In genomic region chr1:2312196-2312588, GRCh38 we compare ENCODE assay signal across 12 cellular contexts.
DNase-seq lines count a peak whose midpoint lies in the region; ATAC-seq, FAIRE-seq and TF ChIP-seq lines count a peak whose summit lies in the region.
"Had no signal": no experiment of that assay in that cellular context is flagged by ENCODE, and none has a peak within 500 bp of the region (broad histone marks: within the 10 kb centered on the region; RNA-seq: fewer than 3 reads in every experiment).

No MANE protein-coding gene starts in this region.

- no peak for ATAC-seq in activated T-cell treated with anti-CD3 and anti-CD28 coated beads, Interleukin-2, amount 50 U/mL, for 72 hours (replicated peaks in 1 of 2)
- no peak for ATAC-seq in upper lobe of right lung

- no peak overlapping the region for H3K4me3 Mint-ChIP-seq in activated T-cell treated with anti-CD3 and anti-CD28 coated beads, Interleukin-2, amount 50 U/mL, for 24 hours
- H3K4me3 Mint-ChIP-seq in activated T-cell treated with anti-CD3 and anti-CD28 coated beads, Interleukin-2, amount 50 U/mL, for 72 hours, result no peak overlapping the region
- no peak overlapping the region for H3K4me3 Mint-ChIP-seq in osteocyte (ENCODE audit: unreplicated experiment)
- H3K4me3 Mint-ChIP-seq: activated CD8-positive, alpha-beta memory T cell treated with anti-CD3 and anti-CD28 coated beads, Interleukin-2, amount 10 ng/mL, durations not matched to agents 7 days and 5 days; T-helper 1 cell treated with Interleukin-12 subunit alpha and Interleukin-12 subunit beta and Interleukin-4 antibody, amounts not matched to agents 30 μg/mL and 1 μg/mL, for 36 hours had no signal

- H3K4me2 ChIP-seq in H1 (ENCODE audit: insufficient read depth in 1 of 2, low read depth in 2 of 2, low read length in 2 of 2), result no peak overlapping the region

- no peak overlapping the region for H3K18ac ChIP-seq in H1 (ENCODE audit: extremely low read depth, low read length)

- H3K27me3 ChIP-seq in H1 (replicated peaks in 1 of 4; ENCODE audit: control insufficient read depth in 3 of 4, extremely low read depth in 1 of 4, insufficient read depth in 3 of 4, low read length in 3 of 4) (no peaks in the 10 kb centered on the region), upper lobe of right lung (no peaks in the 10 kb centered on the region)

- no peak for TF ChIP-seq EP300 in H1 (IDR thresholded peaks at IDR 0.05; ENCODE audit: borderline replicate concordance in 1 of 2, low read depth in 2 of 2, low read length in 2 of 2)

- H2BK20ac ChIP-seq in H1 (ENCODE audit: low read length), result no peak overlapping the region

- no peaks in the 10 kb centered on the region for H3K27me3 Mint-ChIP-seq in activated T-cell treated with anti-CD3 and anti-CD28 coated beads, Interleukin-2, amount 50 U/mL, for 24 hours
- no peaks in the 10 kb centered on the region for H3K27me3 Mint-ChIP-seq in activated T-cell treated with anti-CD3 and anti-CD28 coated beads, Interleukin-2, amount 50 U/mL, for 72 hours (ENCODE audit: low read depth)
- no peaks in the 10 kb centered on the region for H3K27me3 Mint-ChIP-seq in osteocyte (ENCODE audit: unreplicated experiment)
- H3K27me3 Mint-ChIP-seq: activated CD8-positive, alpha-beta memory T cell treated with anti-CD3 and anti-CD28 coated beads, Interleukin-2, amount 10 ng/mL, durations not matched to agents 7 days and 5 days had no signal

- H2BK12ac ChIP-seq in H1 (ENCODE audit: low read depth, low read length), result no peak overlapping the region; the same call in 1 of the 2 replicates

- H3K27ac Mint-ChIP-seq in activated T-cell treated with anti-CD3 and anti-CD28 coated beads, Interleukin-2, amount 50 U/mL, for 24 hours, result no peak overlapping the region
- no peak overlapping the region for H3K27ac Mint-ChIP-seq in activated T-cell treated with anti-CD3 and anti-CD28 coated beads, Interleukin-2, amount 50 U/mL, for 72 hours
- H3K27ac Mint-ChIP-seq in osteocyte (ENCODE audit: unreplicated experiment), result peak overlapping the region; percentile 50
- H3K27ac Mint-ChIP-seq: activated CD8-positive, alpha-beta memory T cell treated with anti-CD3 and anti-CD28 coated beads, Interleukin-2, amount 10 ng/mL, durations not matched to agents 7 days and 5 days; T-helper 1 cell treated with Interleukin-12 subunit alpha and Interleukin-12 subunit beta and Interleukin-4 antibody, amounts not matched to agents 30 μg/mL and 1 μg/mL, for 36 hours had no signal

- peaks cover 14% of the 10 kb centered on the region for H3K4me1 Mint-ChIP-seq in activated T-cell treated with anti-CD3 and anti-CD28 coated beads, Interleukin-2, amount 50 U/mL, for 24 hours (ENCODE audit: low read depth)
- no peaks in the 10 kb centered on the region for H3K4me1 Mint-ChIP-seq in activated T-cell treated with anti-CD3 and anti-CD28 coated beads, Interleukin-2, amount 50 U/mL, for 72 hours (ENCODE audit: low read depth)
- H3K4me1 Mint-ChIP-seq in osteocyte (ENCODE audit: unreplicated experiment), result peaks cover 24% of the 10 kb centered on the region

- intact Hi-C loops in upper lobe of right lung (cut with DNase I), result loop anchor here (10.0 kb wide), 1 partner anchor 117 kb away; the partner anchor contains the start of gene FAAP20

- H2BK120ac ChIP-seq in H1 (replicated peaks; ENCODE audit: low read depth, low read length), result no peak overlapping the region

- no peak overlapping the region for H4K5ac ChIP-seq in H1 (ENCODE audit: insufficient read length, low read depth, low read length)

- peaks cover 2 to 4% of the 10 kb centered on the region in 2 experiments for H4K20me1 ChIP-seq in H1 (replicated peaks in 1 of 2; ENCODE audit: control insufficient read depth in 1 of 2, insufficient read depth in 2 of 2, low read length in 2 of 2)

- peaks cover 6 to 17% (median 10%) of the 10 kb centered on the region in 4 experiments; a peak in 5 of 8 replicates for H3K36me3 ChIP-seq in H1 (ENCODE audit: control insufficient read depth in 2 of 4, insufficient read depth in 4 of 4, low read length in 3 of 4)
- H3K36me3 ChIP-seq in upper lobe of right lung, result peaks cover 22% of the 10 kb centered on the region

- peak; percentile 38 for DNase-seq in activated T-cell treated with anti-CD3 and anti-CD28 coated beads, Interleukin-2, amount 50 U/mL, for 24 hours
- no peak for DNase-seq in activated T-cell treated with anti-CD3 and anti-CD28 coated beads, Interleukin-2, amount 50 U/mL, for 72 hours
- no peak for DNase-seq in H1 (ENCODE audit: low read depth in 1 of 2, low spot score in 2 of 2)
- no peak for DNase-seq in osteocyte (ENCODE audit: extremely low spot score, unreplicated experiment)
- DNase-seq in upper lobe of right lung, result no peak
- DNase-seq in dedifferentiated amniotic fluid mesenchymal stem cell (ENCODE audit: extremely low spot score), result no peak
- no peak for DNase-seq in GM13977 (ENCODE audit: low spot score)
- no peak for DNase-seq in NOMO-1 treated with DMSO at 0.1 percent for 48 hours (lab: John Stamatoyannopoulos, UW; ENCODE audit: unreplicated experiment)
- DNase-seq: NK-92 treated with Interleukin-12 subunit alpha and Interleukin-12 subunit beta, amount 100 ng/mL, for 24 hours; occipital lobe had no signal

- TF ChIP-seq POLR2A in H1 (IDR thresholded peaks at IDR 0.05; ENCODE audit: control extremely low read depth in 1 of 2, low read depth in 2 of 2, low read length in 2 of 2), result no peak

- FAIRE-seq in H1 (lab: Jason Lieb, UNC), result no peak

- no peak overlapping the region for H2AFZ ChIP-seq in H1 (ENCODE audit: low read length)

- no peak overlapping the region for H3K23ac ChIP-seq in H1 (ENCODE audit: insufficient read length)

- H3K4me1 ChIP-seq in H1 (replicated peaks in 1 of 4; ENCODE audit: control insufficient read depth in 3 of 4, insufficient read depth in 4 of 4, low read length in 3 of 4), result peaks cover 6 to 38% (median 26%) of the 10 kb centered on the region in 4 experiments
- peaks cover 49% of the 10 kb centered on the region for H3K4me1 ChIP-seq in upper lobe of right lung

- POLR2A ChIA-PET in H1 (lab: Charles Lee; ENCODE audit: partially characterized antibody), result interaction anchor here (1.4 to 2.0 kb wide), 2 partner anchors 9 to 78 kb away, joined by 5 read pairs; no protein-coding TSS in a partner anchor

- H3K79me1 ChIP-seq in H1 (ENCODE audit: low read depth, low read length), result peaks cover 3% of the 10 kb centered on the region; the same call in 1 of the 2 replicates

- H3K4me3 ChIP-seq in H1 (ENCODE audit: extremely low read depth in 1 of 4, insufficient read depth in 2 of 4, low read depth in 3 of 4, low read length in 4 of 4) (no peak overlapping the region), upper lobe of right lung (no peak overlapping the region)

- no peak overlapping the region for H3K9ac ChIP-seq in H1 (replicated peaks in 1 of 4; ENCODE audit: extremely low read depth in 1 of 4, low read depth in 3 of 4, low read length in 3 of 4)

- H3K9me3 ChIP-seq in H1 (ENCODE audit: insufficient read depth in 2 of 2, low read depth in 1 of 2, low read length in 1 of 2), result no peaks in the 10 kb centered on the region
- H3K9me3 ChIP-seq in upper lobe of right lung, result no peaks in the 10 kb centered on the region

- no peak overlapping the region for H3K56ac ChIP-seq in H1 (replicated peaks; ENCODE audit: insufficient read length, low read depth, low read length)

- no peaks in the 10 kb centered on the region for H3K9me3 Mint-ChIP-seq in activated T-cell treated with anti-CD3 and anti-CD28 coated beads, Interleukin-2, amount 50 U/mL, for 24 hours
- H3K9me3 Mint-ChIP-seq in activated T-cell treated with anti-CD3 and anti-CD28 coated beads, Interleukin-2, amount 50 U/mL, for 72 hours, result no peaks in the 10 kb centered on the region
- H3K9me3 Mint-ChIP-seq in osteocyte (ENCODE audit: unreplicated experiment), result no peaks in the 10 kb centered on the region
- H3K9me3 Mint-ChIP-seq: T-helper 1 cell treated with Interleukin-12 subunit alpha and Interleukin-12 subunit beta and Interleukin-4 antibody, amounts not matched to agents 30 μg/mL and 1 μg/mL, for 36 hours had no signal

- H2BK5ac ChIP-seq in H1 (ENCODE audit: low read depth, low read length), result no peak overlapping the region

- TF ChIP-seq RAD21 in H1 (IDR thresholded peaks at IDR 0.05 in 1 of 2, conservative IDR thresholded peaks at IDR 0.05 in 1 of 2; ENCODE audit: low read depth in 2 of 2, low read length in 2 of 2), result no peak

- H2BK15ac ChIP-seq in H1 (ENCODE audit: low read length), result no peak overlapping the region

- H3K14ac ChIP-seq in H1 (ENCODE audit: insufficient read length), result no peak overlapping the region

- H4K8ac ChIP-seq in H1 (ENCODE audit: extremely low read depth, insufficient read depth, low read length), result 0 out of 2 replicates have a peak overlapping the region, but pooled peaks have one; percentile 62

- H3K36me3 Mint-ChIP-seq in activated T-cell treated with anti-CD3 and anti-CD28 coated beads, Interleukin-2, amount 50 U/mL, for 24 hours (ENCODE audit: low read depth), result peaks cover 29% of the 10 kb centered on the region
- peaks cover 0 to 7% of the 10 kb centered on the region in 2 donors for H3K36me3 Mint-ChIP-seq in activated T-cell treated with anti-CD3 and anti-CD28 coated beads, Interleukin-2, amount 50 U/mL, for 72 hours (ENCODE audit: insufficient read depth in 2 of 2)
- H3K36me3 Mint-ChIP-seq in osteocyte (ENCODE audit: unreplicated experiment), result peaks cover 13% of the 10 kb centered on the region

- no peaks in the 10 kb centered on the region for H3K79me2 ChIP-seq in H1 (ENCODE audit: control insufficient read depth in 1 of 2, insufficient read depth in 2 of 2, low read length in 2 of 2)

- H3K23me2 ChIP-seq in H1 (ENCODE audit: low read depth, low read length), result no peaks in the 10 kb centered on the region; the same call in 1 of the 2 replicates

- H3K4ac ChIP-seq in H1 (replicated peaks; ENCODE audit: insufficient read length, low read depth, low read length), result no peak overlapping the region

- H4K91ac ChIP-seq in H1 (replicated peaks; ENCODE audit: insufficient read length, low read length), result no peak overlapping the region

- 93% methylated on average over 8 of the region's 11 CpGs; no CpG with 5 or more reads in 1 of the 2 experiments for WGBS in H1 (ENCODE audit: extremely low coverage in 1 of 2, insufficient coverage in 1 of 2, insufficient read length in 1 of 2, insufficient replicate concordance in 2 of 2, low coverage in 1 of 2, low lambda C conversion rate in 2 of 2, missing lambda C conversion rate in 1 of 2), 2 experiments

- H2AK5ac ChIP-seq in H1 (ENCODE audit: low read depth, low read length), result peak overlapping the region; percentile 24; the same call in 1 of the 2 replicates

- CTCF ChIA-PET in H1 (lab: Charles Lee; ENCODE audit: partially characterized antibody), result interaction anchor here (0.9 to 4.1 kb wide), 17 partner anchors 9 to 172 kb away, joined by 3 to 23 read pairs (median 4); partner anchors contain the start of gene FAAP20

- no peak overlapping the region for H3K27ac ChIP-seq in H1 (ENCODE audit: low read depth, low read length)
- peak overlapping the region; percentile 73 for H3K27ac ChIP-seq in upper lobe of right lung

- TF ChIP-seq CTCF in H1 (IDR thresholded peaks at IDR 0.05; ENCODE audit: control extremely low read depth in 1 of 3, insufficient read depth in 1 of 3, low read depth in 1 of 3, low read length in 3 of 3) (no peak), osteocyte (IDR thresholded peaks at IDR 0.05) (no peak), upper lobe of right lung (IDR thresholded peaks at IDR 0.05) (no peak), GM13977 (IDR thresholded peaks at IDR 0.05; ENCODE audit: extremely low read depth, insufficient read depth, missing control alignments) (no peak)

- in situ Hi-C loops in GM13977 (cut with MboI; ENCODE audit: low pct_unique_long_range_greater_than_20kb, low sequenced_read_pairs, unreplicated experiment), result no loop called here
